Comparison of ENCODE assay signal across 8 cellular contexts in genomic region chr11:102794382-102794781, GRCh38. TPM values are rescaled to one million over a fixed set of nuclear protein-coding genes. Genes with fewer than 3 reads are reported as not detected.
DNase-seq lines count a peak whose midpoint lies in the region; ATAC-seq and TF ChIP-seq lines count a peak whose summit lies in the region.

No MANE protein-coding gene starts in this region.

- TF ChIP-seq CTCF in DND-41 (IDR thresholded peaks at IDR 0.05; ENCODE audit: borderline replicate concordance, extremely low read depth, low read length, poor library complexity, severe bottlenecking), result peak; percentile 56
- TF ChIP-seq CTCF in suprapubic skin (IDR thresholded peaks at IDR 0.05), result no peak

- ATAC-seq in DND-41 (ENCODE audit: insufficient read depth, low read depth), result peak; percentile 77
- ATAC-seq in GM18907 (IDR thresholded peaks at IDR 0.05; ENCODE audit: unreplicated experiment), result peak; percentile 100
- peak; percentile 93 for ATAC-seq in HG03039 (IDR thresholded peaks at IDR 0.05; ENCODE audit: unreplicated experiment)

- H4K20me1 ChIP-seq in DND-41 (ENCODE audit: insufficient read depth, low read length), result no peaks in the 10 kb centered on the region

- no peak for TF ChIP-seq EP300 in suprapubic skin (IDR thresholded peaks at IDR 0.05)

- H3K36me3 ChIP-seq in DND-41 (ENCODE audit: insufficient read depth, low read length) (no peaks in the 10 kb centered on the region), iPS DF 6.9 (ENCODE audit: control insufficient read depth, insufficient read depth, low read length) (no peaks in the 10 kb centered on the region), suprapubic skin (no peaks in the 10 kb centered on the region)

- no peak for TF ChIP-seq POLR2A in suprapubic skin (IDR thresholded peaks at IDR 0.05)

- H3K4me2 ChIP-seq in DND-41 (ENCODE audit: insufficient read depth, low read length), result no peak overlapping the region

- H3K9me3 ChIP-seq in DND-41 (ENCODE audit: insufficient read depth, low read length, severe bottlenecking), result no peaks in the 10 kb centered on the region
- no peaks in the 10 kb centered on the region for H3K9me3 ChIP-seq in iPS DF 6.9 (ENCODE audit: control insufficient read depth, insufficient read depth, low read length)
- H3K9me3 ChIP-seq in suprapubic skin, result no peaks in the 10 kb centered on the region

- no peaks in the 10 kb centered on the region for H3K79me2 ChIP-seq in DND-41 (ENCODE audit: insufficient read depth, low read length)

- no peak overlapping the region for H3K27ac ChIP-seq in DND-41 (ENCODE audit: low read length)
- H3K27ac ChIP-seq in iPS DF 6.9 (ENCODE audit: low read length), result no peak overlapping the region
- H3K27ac ChIP-seq in suprapubic skin, result no peak overlapping the region

- DNase-seq in DND-41 (peak; percentile 18), RPMI8226 (peak; percentile 7), iPS DF 6.9 (ENCODE audit: low read depth, low spot score) (peak; percentile 66), cerebellar nuclear complex (lab: John Stamatoyannopoulos, UW) (no peak), NCI-H2029 treated with DMSO at 0.1 percent for 48 hours (lab: John Stamatoyannopoulos, UW) (no peak), suprapubic skin (ENCODE audit: low spot score in 2 of 2) (no peak)

- H3K4me3 ChIP-seq in DND-41 (ENCODE audit: low read depth in 1 of 2, low read length in 2 of 2), result no peak overlapping the region
- H3K4me3 ChIP-seq in iPS DF 6.9 (ENCODE audit: low read length), result no peak overlapping the region
- H3K4me3 ChIP-seq in suprapubic skin, result no peak overlapping the region

- H3K27me3 ChIP-seq in DND-41 (ENCODE audit: insufficient read depth, low read length, poor library complexity) (no peaks in the 10 kb centered on the region), iPS DF 6.9 (ENCODE audit: control insufficient read depth, insufficient read depth, low read length) (no peaks in the 10 kb centered on the region), suprapubic skin (peaks cover 3% of the 10 kb centered on the region)

- H3K9ac ChIP-seq in DND-41 (ENCODE audit: low read depth, low read length), result no peak overlapping the region

- H3K4me1 ChIP-seq in DND-41 (ENCODE audit: insufficient read depth, low read length) (no peaks in the 10 kb centered on the region), iPS DF 6.9 (ENCODE audit: control insufficient read depth, insufficient read depth, low read length) (no peaks in the 10 kb centered on the region), suprapubic skin (no peaks in the 10 kb centered on the region)

- no peak overlapping the region for H2AFZ ChIP-seq in DND-41 (ENCODE audit: low read depth, low read length)

RNA-seq across cellular contexts. Expression of gene MMP1, which starts 3.6 kb away (rescaled TPM):
- under 1 TPM in 1 of 4 donors, not detected in 3; 0.40 TPM for total RNA-seq in suprapubic skin

RNA-seq across cellular contexts. Expression of gene MMP10, which starts 14.0 kb away (rescaled TPM):
- not detected for total RNA-seq in suprapubic skin

RNA-seq across cellular contexts. Expression of gene MMP3, which starts 49.0 kb away (rescaled TPM):
- 10 to 100 TPM in 1 of 4 donors, 1 to 10 TPM in 3; 1.4 to 17.2 (median 4.6) TPM for total RNA-seq in suprapubic skin

Comparison
In these comparisons a context has a peak if more than half of its experiments do, and no peak if none do; other contexts are left out.
1. DNase-seq: peak in DND-41 (single experiment), RPMI8226 (single experiment) and iPS DF 6.9 (single experiment); none in cerebellar nuclear complex (0 of 2), NCI-H2029 treated with DMSO at 0.1 percent for 48 hours (single experiment) and suprapubic skin (0 of 2).
2. Peak in every context shown above with its lines, with median percentiles within 50 percentile points of each other: ATAC-seq.